ENCODE assay signal across 1 cellular context in the genomic region with DNA sequence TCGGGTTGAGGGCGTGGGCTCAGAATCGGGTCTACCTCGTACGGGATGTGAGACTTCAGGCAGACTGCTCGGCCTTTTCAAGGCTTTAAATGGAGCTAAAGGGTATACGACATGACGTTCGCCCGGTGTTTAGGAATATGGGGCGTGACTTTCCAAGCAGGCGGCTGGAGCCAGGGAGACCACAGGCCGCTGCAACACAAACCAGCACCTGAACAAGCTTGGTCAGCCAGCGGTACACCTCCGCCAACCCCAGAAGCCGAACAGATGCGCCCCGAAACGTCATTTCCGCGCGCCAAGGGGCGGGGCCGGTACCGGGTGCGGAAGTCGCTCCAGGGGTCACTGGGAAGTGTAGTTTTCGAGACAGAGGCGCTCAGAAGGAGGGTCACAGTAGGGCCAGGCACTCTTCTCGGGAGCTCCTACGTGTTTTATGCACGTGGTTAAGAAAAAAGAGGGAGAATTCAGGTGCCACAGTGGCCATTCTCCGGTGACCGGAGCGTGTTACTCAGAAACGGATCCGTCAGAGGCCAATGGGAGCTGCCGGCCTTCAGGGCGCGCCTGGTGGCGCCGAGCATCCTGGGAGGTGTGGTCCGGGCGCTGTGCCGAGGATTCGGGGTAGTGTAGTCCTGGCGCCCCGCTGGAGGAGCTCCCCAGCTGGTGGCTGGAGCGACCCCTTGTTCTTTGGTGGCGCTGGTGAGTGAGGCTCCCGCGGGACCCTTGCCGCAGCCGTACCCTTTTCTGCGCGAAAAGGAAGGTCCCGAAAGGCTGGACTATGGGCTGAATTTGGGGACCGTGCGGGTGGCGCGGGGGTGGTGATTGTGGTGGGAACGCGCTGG.
TF ChIP-seq lines count a peak whose summit lies in the region.

A gene (plus strand): TSS at position 613 of the 833 bp plus-strand sequence. CDS start 17,160 bp downstream, outside the sequence.

TF ChIP-seq in HepG2, 621 proteins besides CTCF, POLR2A, EP300 and RAD21 (continued from another document and continues in another):
- TF ChIP-seq, protein P1, sequence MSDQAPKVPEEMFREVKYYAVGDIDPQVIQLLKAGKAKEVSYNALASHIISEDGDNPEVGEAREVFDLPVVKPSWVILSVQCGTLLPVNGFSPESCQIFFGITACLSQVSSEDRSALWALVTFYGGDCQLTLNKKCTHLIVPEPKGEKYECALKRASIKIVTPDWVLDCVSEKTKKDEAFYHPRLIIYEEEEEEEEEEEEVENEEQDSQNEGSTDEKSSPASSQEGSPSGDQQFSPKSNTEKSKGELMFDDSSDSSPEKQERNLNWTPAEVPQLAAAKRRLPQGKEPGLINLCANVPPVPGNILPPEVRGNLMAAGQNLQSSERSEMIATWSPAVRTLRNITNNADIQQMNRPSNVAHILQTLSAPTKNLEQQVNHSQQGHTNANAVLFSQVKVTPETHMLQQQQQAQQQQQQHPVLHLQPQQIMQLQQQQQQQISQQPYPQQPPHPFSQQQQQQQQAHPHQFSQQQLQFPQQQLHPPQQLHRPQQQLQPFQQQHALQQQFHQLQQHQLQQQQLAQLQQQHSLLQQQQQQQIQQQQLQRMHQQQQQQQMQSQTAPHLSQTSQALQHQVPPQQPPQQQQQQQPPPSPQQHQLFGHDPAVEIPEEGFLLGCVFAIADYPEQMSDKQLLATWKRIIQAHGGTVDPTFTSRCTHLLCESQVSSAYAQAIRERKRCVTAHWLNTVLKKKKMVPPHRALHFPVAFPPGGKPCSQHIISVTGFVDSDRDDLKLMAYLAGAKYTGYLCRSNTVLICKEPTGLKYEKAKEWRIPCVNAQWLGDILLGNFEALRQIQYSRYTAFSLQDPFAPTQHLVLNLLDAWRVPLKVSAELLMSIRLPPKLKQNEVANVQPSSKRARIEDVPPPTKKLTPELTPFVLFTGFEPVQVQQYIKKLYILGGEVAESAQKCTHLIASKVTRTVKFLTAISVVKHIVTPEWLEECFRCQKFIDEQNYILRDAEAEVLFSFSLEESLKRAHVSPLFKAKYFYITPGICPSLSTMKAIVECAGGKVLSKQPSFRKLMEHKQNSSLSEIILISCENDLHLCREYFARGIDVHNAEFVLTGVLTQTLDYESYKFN (CRISPR knock-in tag; conservative IDR thresholded peaks at IDR 0.05) = peak; percentile 59
- TF ChIP-seq, protein P2, sequence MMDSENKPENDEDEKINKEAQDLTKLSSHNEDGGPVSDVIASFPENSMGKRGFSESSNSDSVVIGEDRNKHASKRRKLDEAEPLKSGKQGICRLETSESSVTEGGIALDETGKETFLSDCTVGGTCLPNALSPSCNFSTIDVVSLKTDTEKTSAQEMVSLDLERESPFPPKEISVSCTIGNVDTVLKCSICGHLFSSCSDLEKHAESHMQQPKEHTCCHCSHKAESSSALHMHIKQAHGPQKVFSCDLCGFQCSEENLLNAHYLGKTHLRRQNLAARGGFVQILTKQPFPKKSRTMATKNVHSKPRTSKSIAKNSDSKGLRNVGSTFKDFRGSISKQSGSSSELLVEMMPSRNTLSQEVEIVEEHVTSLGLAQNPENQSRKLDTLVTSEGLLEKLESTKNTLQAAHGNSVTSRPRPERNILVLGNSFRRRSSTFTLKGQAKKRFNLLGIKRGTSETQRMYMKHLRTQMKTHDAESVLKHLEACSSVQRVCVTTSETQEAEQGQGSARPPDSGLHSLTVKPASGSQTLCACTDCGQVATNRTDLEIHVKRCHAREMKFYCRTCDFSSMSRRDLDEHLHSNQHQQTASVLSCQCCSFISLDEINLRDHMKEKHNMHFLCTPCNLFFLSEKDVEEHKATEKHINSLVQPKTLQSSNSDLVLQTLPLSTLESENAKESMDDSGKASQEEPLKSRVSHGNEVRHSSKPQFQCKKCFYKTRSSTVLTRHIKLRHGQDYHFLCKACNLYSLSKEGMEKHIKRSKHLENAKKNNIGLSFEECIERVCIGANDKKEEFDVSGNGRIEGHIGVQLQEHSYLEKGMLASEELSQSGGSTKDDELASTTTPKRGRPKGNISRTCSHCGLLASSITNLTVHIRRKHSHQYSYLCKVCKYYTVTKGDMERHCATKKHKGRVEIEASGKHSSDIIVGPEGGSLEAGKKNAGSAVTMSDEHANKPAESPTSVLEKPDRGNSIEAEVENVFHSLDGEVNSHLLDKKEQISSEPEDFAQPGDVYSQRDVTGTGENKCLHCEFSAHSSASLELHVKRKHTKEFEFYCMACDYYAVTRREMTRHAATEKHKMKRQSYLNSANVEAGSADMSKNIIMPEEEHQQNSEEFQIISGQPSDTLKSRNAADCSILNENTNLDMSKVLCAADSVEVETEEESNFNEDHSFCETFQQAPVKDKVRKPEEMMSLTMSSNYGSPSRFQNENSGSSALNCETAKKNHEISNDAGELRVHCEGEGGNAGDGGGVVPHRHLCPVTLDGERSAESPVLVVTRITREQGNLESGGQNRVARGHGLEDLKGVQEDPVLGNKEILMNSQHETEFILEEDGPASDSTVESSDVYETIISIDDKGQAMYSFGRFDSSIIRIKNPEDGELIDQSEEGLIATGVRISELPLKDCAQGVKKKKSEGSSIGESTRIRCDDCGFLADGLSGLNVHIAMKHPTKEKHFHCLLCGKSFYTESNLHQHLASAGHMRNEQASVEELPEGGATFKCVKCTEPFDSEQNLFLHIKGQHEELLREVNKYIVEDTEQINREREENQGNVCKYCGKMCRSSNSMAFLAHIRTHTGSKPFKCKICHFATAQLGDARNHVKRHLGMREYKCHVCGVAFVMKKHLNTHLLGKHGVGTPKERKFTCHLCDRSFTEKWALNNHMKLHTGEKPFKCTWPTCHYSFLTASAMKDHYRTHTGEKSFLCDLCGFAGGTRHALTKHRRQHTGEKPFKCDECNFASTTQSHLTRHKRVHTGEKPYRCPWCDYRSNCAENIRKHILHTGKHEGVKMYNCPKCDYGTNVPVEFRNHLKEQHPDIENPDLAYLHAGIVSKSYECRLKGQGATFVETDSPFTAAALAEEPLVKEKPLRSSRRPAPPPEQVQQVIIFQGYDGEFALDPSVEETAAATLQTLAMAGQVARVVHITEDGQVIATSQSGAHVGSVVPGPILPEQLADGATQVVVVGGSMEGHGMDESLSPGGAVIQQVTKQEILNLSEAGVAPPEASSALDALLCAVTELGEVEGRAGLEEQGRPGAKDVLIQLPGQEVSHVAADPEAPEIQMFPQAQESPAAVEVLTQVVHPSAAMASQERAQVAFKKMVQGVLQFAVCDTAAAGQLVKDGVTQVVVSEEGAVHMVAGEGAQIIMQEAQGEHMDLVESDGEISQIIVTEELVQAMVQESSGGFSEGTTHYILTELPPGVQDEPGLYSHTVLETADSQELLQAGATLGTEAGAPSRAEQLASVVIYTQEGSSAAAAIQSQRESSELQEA (CRISPR knock-in tag; IDR thresholded peaks at IDR 0.05; ENCODE audit: not compliant biosample characterization) = peak; percentile 35
- TF ChIP-seq ZNF180 (CRISPR knock-in tag; IDR thresholded peaks at IDR 0.05; ENCODE audit: borderline replicate concordance, low read depth) (peak; percentile 73; the same call in 1 of the 2 replicates), PAF1 (CRISPR knock-in tag; IDR thresholded peaks at IDR 0.05) (no peak), SPEN (CRISPR knock-in tag; IDR thresholded peaks at IDR 0.05; ENCODE audit: low read depth) (peak; percentile 95), HHEX (CRISPR knock-in tag; IDR thresholded peaks at IDR 0.05) (no peak), MEIS1 (CRISPR knock-in tag; IDR thresholded peaks at IDR 0.05; ENCODE audit: borderline replicate concordance) (peak; percentile 95), ZNF674 (CRISPR knock-in tag; IDR thresholded peaks at IDR 0.05; ENCODE audit: low read depth) (peak; percentile 96), SP5 (CRISPR knock-in tag; IDR thresholded peaks at IDR 0.05; ENCODE audit: borderline replicate concordance, low read depth) (peak; percentile 61; the same call in 1 of the 2 replicates), ZNF326 (CRISPR knock-in tag; IDR thresholded peaks at IDR 0.05; ENCODE audit: borderline replicate concordance) (no peak), TBX3 (IDR thresholded peaks at IDR 0.05; ENCODE audit: borderline replicate concordance) (peak; percentile 60; the same call in 1 of the 2 replicates), PAWR (CRISPR knock-in tag; IDR thresholded peaks at IDR 0.05; ENCODE audit: borderline replicate concordance) (peak; percentile 99), ZNF432 (CRISPR knock-in tag; IDR thresholded peaks at IDR 0.05; ENCODE audit: borderline replicate concordance) (0 out of 2 replicates have a peak, but pooled peaks have one; percentile 73), ATM (IDR thresholded peaks at IDR 0.05; ENCODE audit: borderline replicate concordance) (no peak), HNF4A (CRISPR knock-in tag; IDR thresholded peaks at IDR 0.05) (peak; percentile 42)
- TF ChIP-seq, protein P3, sequence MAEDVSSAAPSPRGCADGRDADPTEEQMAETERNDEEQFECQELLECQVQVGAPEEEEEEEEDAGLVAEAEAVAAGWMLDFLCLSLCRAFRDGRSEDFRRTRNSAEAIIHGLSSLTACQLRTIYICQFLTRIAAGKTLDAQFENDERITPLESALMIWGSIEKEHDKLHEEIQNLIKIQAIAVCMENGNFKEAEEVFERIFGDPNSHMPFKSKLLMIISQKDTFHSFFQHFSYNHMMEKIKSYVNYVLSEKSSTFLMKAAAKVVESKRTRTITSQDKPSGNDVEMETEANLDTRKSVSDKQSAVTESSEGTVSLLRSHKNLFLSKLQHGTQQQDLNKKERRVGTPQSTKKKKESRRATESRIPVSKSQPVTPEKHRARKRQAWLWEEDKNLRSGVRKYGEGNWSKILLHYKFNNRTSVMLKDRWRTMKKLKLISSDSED (CRISPR knock-in tag; IDR thresholded peaks at IDR 0.05) = no peak
- TF ChIP-seq, protein P4, sequence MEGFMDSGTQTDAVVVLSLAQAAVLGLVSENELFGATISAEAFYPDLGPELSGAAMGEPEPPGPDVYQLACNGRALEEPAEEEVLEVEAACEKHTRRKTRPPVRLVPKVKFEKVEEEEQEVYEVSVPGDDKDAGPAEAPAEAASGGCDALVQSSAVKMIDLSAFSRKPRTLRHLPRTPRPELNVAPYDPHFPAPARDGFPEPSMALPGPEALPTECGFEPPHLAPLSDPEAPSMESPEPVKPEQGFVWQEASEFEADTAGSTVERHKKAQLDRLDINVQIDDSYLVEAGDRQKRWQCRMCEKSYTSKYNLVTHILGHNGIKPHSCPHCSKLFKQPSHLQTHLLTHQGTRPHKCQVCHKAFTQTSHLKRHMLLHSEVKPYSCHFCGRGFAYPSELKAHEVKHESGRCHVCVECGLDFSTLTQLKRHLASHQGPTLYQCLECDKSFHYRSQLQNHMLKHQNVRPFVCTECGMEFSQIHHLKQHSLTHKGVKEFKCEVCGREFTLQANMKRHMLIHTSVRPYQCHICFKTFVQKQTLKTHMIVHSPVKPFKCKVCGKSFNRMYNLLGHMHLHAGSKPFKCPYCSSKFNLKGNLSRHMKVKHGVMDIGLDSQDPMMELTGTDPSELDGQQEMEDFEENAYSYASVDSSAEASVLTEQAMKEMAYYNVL (CRISPR knock-in tag; IDR thresholded peaks at IDR 0.05; ENCODE audit: borderline replicate concordance) = peak; percentile 6
- TF ChIP-seq, protein P5, sequence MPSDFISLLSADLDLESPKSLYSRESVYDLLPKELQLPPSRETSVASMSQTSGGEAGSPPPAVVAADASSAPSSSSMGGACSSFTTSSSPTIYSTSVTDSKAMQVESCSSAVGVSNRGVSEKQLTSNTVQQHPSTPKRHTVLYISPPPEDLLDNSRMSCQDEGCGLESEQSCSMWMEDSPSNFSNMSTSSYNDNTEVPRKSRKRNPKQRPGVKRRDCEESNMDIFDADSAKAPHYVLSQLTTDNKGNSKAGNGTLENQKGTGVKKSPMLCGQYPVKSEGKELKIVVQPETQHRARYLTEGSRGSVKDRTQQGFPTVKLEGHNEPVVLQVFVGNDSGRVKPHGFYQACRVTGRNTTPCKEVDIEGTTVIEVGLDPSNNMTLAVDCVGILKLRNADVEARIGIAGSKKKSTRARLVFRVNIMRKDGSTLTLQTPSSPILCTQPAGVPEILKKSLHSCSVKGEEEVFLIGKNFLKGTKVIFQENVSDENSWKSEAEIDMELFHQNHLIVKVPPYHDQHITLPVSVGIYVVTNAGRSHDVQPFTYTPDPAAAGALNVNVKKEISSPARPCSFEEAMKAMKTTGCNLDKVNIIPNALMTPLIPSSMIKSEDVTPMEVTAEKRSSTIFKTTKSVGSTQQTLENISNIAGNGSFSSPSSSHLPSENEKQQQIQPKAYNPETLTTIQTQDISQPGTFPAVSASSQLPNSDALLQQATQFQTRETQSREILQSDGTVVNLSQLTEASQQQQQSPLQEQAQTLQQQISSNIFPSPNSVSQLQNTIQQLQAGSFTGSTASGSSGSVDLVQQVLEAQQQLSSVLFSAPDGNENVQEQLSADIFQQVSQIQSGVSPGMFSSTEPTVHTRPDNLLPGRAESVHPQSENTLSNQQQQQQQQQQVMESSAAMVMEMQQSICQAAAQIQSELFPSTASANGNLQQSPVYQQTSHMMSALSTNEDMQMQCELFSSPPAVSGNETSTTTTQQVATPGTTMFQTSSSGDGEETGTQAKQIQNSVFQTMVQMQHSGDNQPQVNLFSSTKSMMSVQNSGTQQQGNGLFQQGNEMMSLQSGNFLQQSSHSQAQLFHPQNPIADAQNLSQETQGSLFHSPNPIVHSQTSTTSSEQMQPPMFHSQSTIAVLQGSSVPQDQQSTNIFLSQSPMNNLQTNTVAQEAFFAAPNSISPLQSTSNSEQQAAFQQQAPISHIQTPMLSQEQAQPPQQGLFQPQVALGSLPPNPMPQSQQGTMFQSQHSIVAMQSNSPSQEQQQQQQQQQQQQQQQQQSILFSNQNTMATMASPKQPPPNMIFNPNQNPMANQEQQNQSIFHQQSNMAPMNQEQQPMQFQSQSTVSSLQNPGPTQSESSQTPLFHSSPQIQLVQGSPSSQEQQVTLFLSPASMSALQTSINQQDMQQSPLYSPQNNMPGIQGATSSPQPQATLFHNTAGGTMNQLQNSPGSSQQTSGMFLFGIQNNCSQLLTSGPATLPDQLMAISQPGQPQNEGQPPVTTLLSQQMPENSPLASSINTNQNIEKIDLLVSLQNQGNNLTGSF (CRISPR knock-in tag; IDR thresholded peaks at IDR 0.05) = peak; percentile 38; the same call in 1 of the 2 replicates
- TF ChIP-seq, protein P6, sequence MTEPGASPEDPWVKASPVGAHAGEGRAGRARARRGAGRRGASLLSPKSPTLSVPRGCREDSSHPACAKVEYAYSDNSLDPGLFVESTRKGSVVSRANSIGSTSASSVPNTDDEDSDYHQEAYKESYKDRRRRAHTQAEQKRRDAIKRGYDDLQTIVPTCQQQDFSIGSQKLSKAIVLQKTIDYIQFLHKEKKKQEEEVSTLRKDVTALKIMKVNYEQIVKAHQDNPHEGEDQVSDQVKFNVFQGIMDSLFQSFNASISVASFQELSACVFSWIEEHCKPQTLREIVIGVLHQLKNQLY (CRISPR knock-in tag; IDR thresholded peaks at IDR 0.05) = peak; percentile 58
- TF ChIP-seq, protein P7, sequence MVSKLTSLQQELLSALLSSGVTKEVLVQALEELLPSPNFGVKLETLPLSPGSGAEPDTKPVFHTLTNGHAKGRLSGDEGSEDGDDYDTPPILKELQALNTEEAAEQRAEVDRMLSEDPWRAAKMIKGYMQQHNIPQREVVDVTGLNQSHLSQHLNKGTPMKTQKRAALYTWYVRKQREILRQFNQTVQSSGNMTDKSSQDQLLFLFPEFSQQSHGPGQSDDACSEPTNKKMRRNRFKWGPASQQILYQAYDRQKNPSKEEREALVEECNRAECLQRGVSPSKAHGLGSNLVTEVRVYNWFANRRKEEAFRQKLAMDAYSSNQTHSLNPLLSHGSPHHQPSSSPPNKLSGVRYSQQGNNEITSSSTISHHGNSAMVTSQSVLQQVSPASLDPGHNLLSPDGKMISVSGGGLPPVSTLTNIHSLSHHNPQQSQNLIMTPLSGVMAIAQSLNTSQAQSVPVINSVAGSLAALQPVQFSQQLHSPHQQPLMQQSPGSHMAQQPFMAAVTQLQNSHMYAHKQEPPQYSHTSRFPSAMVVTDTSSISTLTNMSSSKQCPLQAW (CRISPR knock-in tag; IDR thresholded peaks at IDR 0.05) = peak; percentile 91
